ENCODE assay signal across 9 cellular contexts in the genomic region with DNA sequence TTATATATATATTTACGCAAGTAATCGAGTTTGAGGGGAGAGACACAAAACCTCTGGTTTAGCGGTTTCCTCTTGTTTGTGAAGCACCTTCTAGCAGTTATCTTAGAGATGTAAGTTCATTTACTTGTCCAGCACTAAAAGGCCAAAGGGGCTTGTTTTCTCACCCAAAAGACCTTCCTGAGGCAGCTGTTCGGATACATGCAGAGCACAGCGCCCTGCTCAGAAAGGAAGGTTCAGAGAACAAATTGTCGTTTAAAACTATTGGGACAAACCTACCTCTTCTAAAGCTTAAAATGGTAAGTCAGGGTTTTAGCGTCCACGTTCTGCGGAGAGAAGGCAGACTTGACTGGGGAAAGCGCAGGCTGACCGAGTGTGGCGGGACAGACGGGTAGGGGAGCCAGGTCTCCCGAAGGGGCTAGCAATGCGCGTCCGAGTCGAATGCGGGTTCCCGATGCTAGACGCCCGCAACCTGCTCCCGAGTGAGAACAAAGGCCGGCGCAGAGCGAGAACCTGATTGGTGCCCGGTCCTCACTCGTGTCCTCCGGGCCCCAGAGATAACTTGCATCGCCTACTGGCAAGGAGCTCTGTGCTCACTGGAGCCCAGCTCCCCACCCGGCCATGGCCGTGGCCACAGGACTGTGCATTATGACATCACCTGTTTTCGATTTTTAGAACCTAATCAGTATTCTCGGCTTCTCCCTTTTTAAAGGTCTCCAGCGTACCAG. TPM values are rescaled to one million over a fixed set of nuclear protein-coding genes. Genes with fewer than 3 reads are reported as not detected.
DNase-seq lines count a peak whose midpoint lies in the region; ATAC-seq and TF ChIP-seq lines count a peak whose summit lies in the region.
"Had no signal": no experiment of that assay in that cellular context is flagged by ENCODE, and none has a peak within 500 bp of the region (broad histone marks: within the 10 kb centered on the region; RNA-seq: fewer than 3 reads in every experiment).

No MANE protein-coding gene starts in this region.

- peak overlapping the region; percentile 29 for H2AFZ ChIP-seq in neural progenitor cell (replicated peaks)

- H3K27me3 ChIP-seq in gastroesophageal sphincter (no peaks in the 10 kb centered on the region), neural progenitor cell (no peaks in the 10 kb centered on the region), testis (no peaks in the 10 kb centered on the region)

- H3K36me3 ChIP-seq in gastroesophageal sphincter, result no peaks in the 10 kb centered on the region
- H3K36me3 ChIP-seq in neural progenitor cell, result no peaks in the 10 kb centered on the region
- no peaks in the 10 kb centered on the region for H3K36me3 ChIP-seq in testis (ENCODE audit: low read depth, missing control alignments)

- peak in 1 of 2 donors; percentile 11 for TF ChIP-seq POLR2A in gastroesophageal sphincter (IDR thresholded peaks at IDR 0.05)
- no peak for TF ChIP-seq POLR2A in testis (IDR thresholded peaks at IDR 0.05)

- DNase-seq in OCI-M1 (lab: John Stamatoyannopoulos, UW) (peak; percentile 49), activated gamma-delta T cell treated with Interleukin-2 at 50 U/mL for 16 hours (peak; percentile 63), neural progenitor cell (ENCODE audit: low spot score) (peak; percentile 87), testis (peak; percentile 86), H4 (ENCODE audit: low spot score) (no peak)

- no peak overlapping the region for H3K9ac ChIP-seq in neural progenitor cell

- H3K27ac ChIP-seq in gastroesophageal sphincter (peak overlapping the region; percentile 71 to 96 (median 90)), neural progenitor cell (peak overlapping the region; percentile 64), testis (peak overlapping the region; percentile 88 to 97)

- peaks cover 35% of the 10 kb centered on the region for H4K20me1 ChIP-seq in neural progenitor cell (ENCODE audit: low read depth)

- H3K4me3 ChIP-seq in gastroesophageal sphincter (peak overlapping the region; percentile 39 to 61), neural progenitor cell (peak overlapping the region; percentile 50), testis (peak overlapping the region; percentile 94 to 95)

- no peak for TF ChIP-seq EP300 in gastroesophageal sphincter (IDR thresholded peaks at IDR 0.05)

- ATAC-seq in GM18517 (IDR thresholded peaks at IDR 0.05; ENCODE audit: unreplicated experiment) (peak; percentile 27), HG03103 (IDR thresholded peaks at IDR 0.05; ENCODE audit: low read depth, unreplicated experiment) (peak; percentile 23), gastroesophageal sphincter (no peak)

- H3K4me1 ChIP-seq in gastroesophageal sphincter (peaks cover 0 to 43% (median 5%) of the 10 kb centered on the region in 3 donors), neural progenitor cell (peaks cover 51% of the 10 kb centered on the region), testis (no peaks in the 10 kb centered on the region)

- no peak overlapping the region for H3K4me3 Mint-ChIP-seq in neural progenitor cell
- H3K4me3 Mint-ChIP-seq: nephron had no signal

- no peaks in the 10 kb centered on the region for H3K9me3 ChIP-seq in gastroesophageal sphincter
- no peaks in the 10 kb centered on the region for H3K9me3 ChIP-seq in neural progenitor cell (ENCODE audit: low read depth)
- no peaks in the 10 kb centered on the region for H3K9me3 ChIP-seq in testis

- peaks cover 39% of the 10 kb centered on the region for H3K79me2 ChIP-seq in neural progenitor cell (ENCODE audit: low read depth)

- H3K27me3 Mint-ChIP-seq in neural progenitor cell (ENCODE audit: insufficient read depth, low read depth), result no peaks in the 10 kb centered on the region

- WGBS in gastroesophageal sphincter (ENCODE audit: low coverage in 1 of 2), 2 donors, result 6 to 16% methylated on average over 20 to 32 of the region's 35 CpGs
- 0 to 1% methylated on average over 35 of the region's 35 CpGs for WGBS in testis, 2 donors

- intact Hi-C loops in testis (cut with DNase I; ENCODE audit: low total_unique reads), result loop anchor here (5.0 to 10.0 kb wide), 2 partner anchors 80 to 473 kb away; no protein-coding TSS in a partner anchor

- peaks cover 5% of the 10 kb centered on the region for H3K36me3 Mint-ChIP-seq in neural progenitor cell

- H3F3A ChIP-seq in neural progenitor cell (ENCODE audit: low read depth), result peaks cover 42% of the 10 kb centered on the region

- TF ChIP-seq CTCF in gastroesophageal sphincter (IDR thresholded peaks at IDR 0.05), result peak in 2 of 4 experiments; percentile 16 to 29
- TF ChIP-seq CTCF in neural progenitor cell (IDR thresholded peaks at IDR 0.05), result no peak
- TF ChIP-seq CTCF in testis (IDR thresholded peaks at IDR 0.05), result peak in 1 of 3 experiments; percentile 17

- peaks cover 20% of the 10 kb centered on the region for H3K4me1 Mint-ChIP-seq in neural progenitor cell

- no peaks in the 10 kb centered on the region for H3K9me3 Mint-ChIP-seq in neural progenitor cell
- H3K9me3 Mint-ChIP-seq: nephron had no signal

- H3K27ac Mint-ChIP-seq in neural progenitor cell, result peak overlapping the region; percentile 63
- H3K27ac Mint-ChIP-seq: nephron had no signal

- peak overlapping the region; percentile 80 for H3K4me2 ChIP-seq in neural progenitor cell

RNA-seq across cellular contexts. Expression of gene SESN3, which starts 1.0 kb away (rescaled TPM):
- total RNA-seq in gastroesophageal sphincter (10 to 100 TPM; 24.5 to 32.8 (median 28.8) TPM), neural progenitor cell (ENCODE audit: low replicate concordance) (140 and 234 TPM in 2 replicates), testis (10 to 100 TPM; 27.5 to 66.9 TPM)
- 106 TPM for polyA plus RNA-seq in testis (ENCODE audit: insufficient read depth, low read depth, low replicate concordance)
- total RNA-seq in H4 (2014; rRNA removed; shearing (Covaris generic)), result 6.2 and 10.6 TPM in 2 replicates
